Comparison of ENCODE assay signal across 1 cellular context in genomic region chr6:73309784-73310502, GRCh38.
TF ChIP-seq lines count a peak whose summit lies in the region.

No MANE protein-coding gene starts in this region.

TF ChIP-seq in endothelial cell of umbilical vein, 7 proteins besides CTCF, POLR2A, EP300 and RAD21:
- TF ChIP-seq POLR2AphosphoS5 (IDR thresholded peaks at IDR 0.05; ENCODE audit: insufficient read depth, low read depth, low read length) = peak; percentile 60
- TF ChIP-seq FOS (IDR thresholded peaks at IDR 0.05; ENCODE audit: borderline replicate concordance, insufficient read depth, low read length) = no peak
TF ChIP-seq in endothelial cell of umbilical vein: peak in this region for 1.
